9 cellular contexts compared by ENCODE assay signal in the genomic region with DNA sequence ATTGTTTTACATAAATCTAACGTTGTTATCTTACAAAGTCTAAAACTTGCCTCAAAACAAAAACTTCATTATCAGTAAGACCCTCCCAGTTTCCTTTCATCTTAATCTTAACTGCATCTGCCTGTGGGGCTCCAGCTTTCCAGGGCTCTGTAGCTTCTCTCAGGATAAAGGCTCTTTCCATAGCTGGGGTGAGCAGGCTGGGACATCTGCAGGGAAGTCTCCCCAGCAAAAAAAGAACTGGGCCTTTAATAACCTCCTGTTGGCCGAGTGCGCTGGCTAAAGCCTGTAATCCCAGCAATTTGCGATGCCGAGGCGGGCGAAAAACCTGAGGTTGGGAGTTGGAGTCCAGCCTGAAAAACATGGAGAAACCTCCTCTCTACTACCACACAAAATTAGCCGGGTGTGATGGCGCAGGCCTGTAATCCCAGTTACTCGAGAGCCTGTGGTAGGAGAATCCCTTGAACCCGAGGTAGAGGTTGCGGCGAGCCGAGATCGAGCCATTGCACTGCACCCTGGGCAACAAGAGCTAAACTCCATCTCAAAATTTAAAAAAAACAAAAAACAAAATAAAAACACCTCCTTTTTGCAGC.
DNase-seq lines count a peak whose midpoint lies in the region; FAIRE-seq and TF ChIP-seq lines count a peak whose summit lies in the region.
"Had no signal": no experiment of that assay in that cellular context is flagged by ENCODE, and none has a peak within 500 bp of the region (broad histone marks: within the 10 kb centered on the region; RNA-seq: fewer than 3 reads in every experiment).

No MANE protein-coding gene starts in this region.

- H2BK20ac ChIP-seq in H9 (ENCODE audit: low read depth, low read length, poor library complexity, severe bottlenecking): no peak overlapping the region

- no peak overlapping the region for H2BK120ac ChIP-seq in H9 (ENCODE audit: low read depth, low read length, poor library complexity, severe bottlenecking)

- no peaks in the 10 kb centered on the region; a peak in 1 of 5 replicates for H3K9me3 Mint-ChIP-seq in H9
- peaks cover 0 to 2% (median 0%) of the 10 kb centered on the region in 6 donors for H3K9me3 Mint-ChIP-seq in immature natural killer cell

- H3K36me3 Mint-ChIP-seq in H9 (ENCODE audit: insufficient read depth in 1 of 3, low read depth in 3 of 3) (peaks cover 19 to 39% (median 32%) of the 10 kb centered on the region in 3 experiments), immature natural killer cell (peaks cover 0 to 8% (median 0%) of the 10 kb centered on the region in 3 donors)

- no peak overlapping the region for H3K4me2 ChIP-seq in H9 (ENCODE audit: insufficient read depth, insufficient read length, low read length)

- H3K56ac ChIP-seq in H9 (ENCODE audit: insufficient read length, low read depth, low read length): no peak overlapping the region

- no peak overlapping the region for H4K91ac ChIP-seq in H9 (ENCODE audit: insufficient read length, low read depth, low read length)

- no peak overlapping the region for H4K5ac ChIP-seq in H9 (ENCODE audit: insufficient read length, low read depth, low read length)

- H3K14ac ChIP-seq in H9 (ENCODE audit: insufficient read depth, low read length): no peak overlapping the region

- H3K9me3 ChIP-seq in H9 (ENCODE audit: control insufficient read depth, low read depth, low read length) (no peaks in the 10 kb centered on the region), ascending aorta (peaks cover 0 to 5% of the 10 kb centered on the region in 2 donors), skeletal muscle tissue (ENCODE audit: control insufficient read depth in 3 of 3, low read length in 3 of 3) (no peaks in the 10 kb centered on the region)

- H3K4me3 ChIP-seq in ascending aorta (peak overlapping the region; percentile 63 to 71), skeletal muscle tissue (ENCODE audit: low read length in 3 of 3) (peak overlapping the region in 2 of 3 donors; percentile 59 to 69)

- DNase-seq in H9 (no peak), ascending aorta (ENCODE audit: low spot score in 2 of 2) (no peak), immature natural killer cell (no peak), DMS79 (lab: John Stamatoyannopoulos, UW) (no peak), NCI-H1048 (lab: John Stamatoyannopoulos, UW) (no peak), HTR-8/SVneo (ENCODE audit: insufficient read length, low spot score) (no peak)
- DNase-seq in stimulated activated CD4-positive, alpha-beta T cell treated with anti-CD3 and anti-CD28 coated beads, Interleukin-4, amount 100 ng/mL, for 24 hours: no peak
- DNase-seq: activated effector memory CD4-positive, alpha-beta T cell treated with Interleukin-2 at 50 U/mL for 16 hours had no signal

- H3K79me2 ChIP-seq in H9 (ENCODE audit: insufficient read depth, low read length): peaks cover 5% of the 10 kb centered on the region; the same call in 1 of the 2 replicates

- TF ChIP-seq CTCF in H9 (conservative IDR thresholded peaks at IDR 0.05): no peak
- no peak for TF ChIP-seq CTCF in ascending aorta (IDR thresholded peaks at IDR 0.05)

- H3K23ac ChIP-seq in H9 (ENCODE audit: insufficient read length, low read depth, low read length): no peak overlapping the region

- no peaks in the 10 kb centered on the region for H3K23me2 ChIP-seq in H9 (ENCODE audit: insufficient read length, low read depth, low read length, poor library complexity, severe bottlenecking)

- H3K4me3 Mint-ChIP-seq in H9 (peak overlapping the region; percentile 96 to 97), immature natural killer cell (peak overlapping the region; percentile 44 to 98 (median 96))

- H3K18ac ChIP-seq in H9 (ENCODE audit: insufficient read length, low read depth, low read length): no peak overlapping the region

- no peak overlapping the region for H2BK15ac ChIP-seq in H9 (ENCODE audit: low read depth, low read length)

- H3K4me1 ChIP-seq in H9 (ENCODE audit: insufficient read depth, low read length) (no peaks in the 10 kb centered on the region), ascending aorta (peaks cover 0 to 3% of the 10 kb centered on the region in 2 donors), skeletal muscle tissue (ENCODE audit: control insufficient read depth in 3 of 3, insufficient read depth in 3 of 3, low read length in 3 of 3) (peaks cover 0 to 3% (median 0%) of the 10 kb centered on the region in 3 donors)

- no peak overlapping the region for H2AFZ ChIP-seq in H9 (ENCODE audit: low read length)

- H3K27me3 ChIP-seq in H9 (ENCODE audit: insufficient read depth, low read length) (no peaks in the 10 kb centered on the region), ascending aorta (no peaks in the 10 kb centered on the region), skeletal muscle tissue (ENCODE audit: control insufficient read depth in 3 of 3, insufficient read depth in 3 of 3, low read length in 3 of 3) (no peaks in the 10 kb centered on the region)

- no peaks in the 10 kb centered on the region for H4K20me1 ChIP-seq in H9 (ENCODE audit: control insufficient read depth, insufficient read depth, insufficient read length)

- H2AK5ac ChIP-seq in H9 (ENCODE audit: insufficient read length, low read length): no peak overlapping the region

- H3K79me1 ChIP-seq in H9 (ENCODE audit: insufficient read depth, low read depth, low read length, poor library complexity, severe bottlenecking): no peaks in the 10 kb centered on the region

- H2BK5ac ChIP-seq in H9 (ENCODE audit: insufficient read length, low read length): no peak overlapping the region

- H3K36me3 ChIP-seq in ascending aorta (no peaks in the 10 kb centered on the region), skeletal muscle tissue (ENCODE audit: control insufficient read depth in 3 of 3, insufficient read depth in 3 of 3, low read length in 3 of 3) (no peaks in the 10 kb centered on the region)

- H3T11ph ChIP-seq in H9 (ENCODE audit: low read length): no peak overlapping the region

- no peak overlapping the region for H4K8ac ChIP-seq in H9 (replicated peaks; ENCODE audit: insufficient read length, low read depth, low read length)

- peak overlapping the region; percentile 4 for H3K9ac ChIP-seq in H9 (ENCODE audit: extremely low read depth, insufficient read length, low read length)
- H3K9ac ChIP-seq in skeletal muscle tissue (ENCODE audit: low read depth in 1 of 3, low read length in 3 of 3): no peak overlapping the region

- intact Hi-C loops in ascending aorta (cut with DNase I): loop anchor here (5.0 to 10.0 kb wide), 4 partner anchors 240 to 1082 kb away; a partner anchor contains a TSS

- FAIRE-seq in HTR-8/SVneo (lab: Jason Lieb, UNC): no peak

- H3K27ac Mint-ChIP-seq in H9: peak overlapping the region in 2 of 3 experiments; percentile 77 to 92; a peak in 3 of 7 replicates
- H3K27ac Mint-ChIP-seq in immature natural killer cell: peak overlapping the region in 2 of 6 donors; percentile 1 to 39

- H3K27ac ChIP-seq in H9 (ENCODE audit: insufficient read length, low read depth, low read length) (no peak overlapping the region), ascending aorta (peak overlapping the region; percentile 77 to 87), skeletal muscle tissue (ENCODE audit: low read depth, low read length) (peak overlapping the region; percentile 66)

- no CpG with 5 or more reads among the region's 15 CpGs for WGBS in H9 (ENCODE audit: extremely low coverage, insufficient read length, low lambda C conversion rate)

- H3K4me1 Mint-ChIP-seq in H9 (peaks cover 12 to 13% of the 10 kb centered on the region in 2 experiments), immature natural killer cell (peaks cover 11 to 25% of the 10 kb centered on the region in 2 donors)

- no peak overlapping the region for H3K4ac ChIP-seq in H9 (ENCODE audit: low read depth, low read length)

- H3K27me3 Mint-ChIP-seq in H9 (ENCODE audit: low read depth) (no peaks in the 10 kb centered on the region), immature natural killer cell (ENCODE audit: low read depth in 3 of 3) (peaks cover 0 to 5% (median 2%) of the 10 kb centered on the region in 3 donors)

- no peak overlapping the region for H2BK12ac ChIP-seq in H9 (ENCODE audit: insufficient read length, low read depth, low read length)
